In the genomic region with DNA sequence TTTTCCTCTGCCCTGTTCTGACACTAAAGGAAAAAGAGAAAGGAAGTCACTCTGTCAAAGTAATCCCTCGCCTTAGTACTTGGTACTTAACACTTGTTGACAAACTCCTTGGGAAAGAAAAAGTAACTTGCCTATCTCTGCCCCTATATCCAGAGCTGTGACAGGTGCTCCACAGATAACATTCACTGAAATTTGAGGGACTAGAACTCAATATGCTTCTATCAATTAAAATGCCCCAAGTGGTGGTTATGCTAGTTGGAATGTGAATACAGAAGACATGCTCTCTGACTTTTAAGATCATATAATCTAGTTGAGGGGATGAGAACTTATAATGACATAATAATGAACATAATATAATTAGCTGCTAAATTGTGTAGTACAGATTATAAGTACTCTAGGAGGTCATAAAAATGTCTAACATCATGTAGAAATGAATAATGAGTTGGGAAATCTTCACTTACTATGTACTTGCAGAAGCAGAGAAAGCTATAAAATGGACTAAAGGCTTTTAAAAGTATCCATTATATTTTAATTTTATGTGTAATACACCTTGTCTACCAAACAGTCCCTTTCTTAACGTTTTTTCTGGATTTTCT, we compare ENCODE assay signal across 23 cellular contexts.
"Had no signal": no experiment of that assay in that cellular context is flagged by ENCODE, and none has a peak within 500 bp of the region (broad histone marks: within the 10 kb centered on the region; RNA-seq: fewer than 3 reads in every experiment).

No MANE protein-coding gene starts in this region.

- H3K4me3 ChIP-seq: adrenal gland had no signal

- DNase-seq: activated CD4-positive, alpha-beta T cell treated with anti-CD3 and anti-CD28 coated beads for 48 hours; activated CD4-positive, alpha-beta T cell treated with anti-CD3 and anti-CD28 coated beads, Interleukin-2, amount 50 U/mL, for 4 hours; activated CD4-positive, CD25-positive, alpha-beta regulatory T cell treated with anti-CD3 and anti-CD28 coated beads, Interleukin-2, amount 50 U/mL, for 72 hours; activated CD8-positive, alpha-beta memory T cell treated with anti-CD3 and anti-CD28 coated beads, Interleukin-2, amount 50 U/mL, for 48 hours; activated CD8-positive, alpha-beta T cell treated with anti-CD3 and anti-CD28 coated beads, Interleukin-2, amount 10 ng/mL, durations not matched to agents 7 days and 5 days; activated naive CD4-positive, alpha-beta T cell treated with anti-CD3 and anti-CD28 coated beads, Interleukin-2, amount 50 U/mL, for 16 hours; activated naive CD8-positive, alpha-beta T cell treated with anti-CD3 and anti-CD28 coated beads, Interleukin-2, amount 10 ng/mL, durations not matched to agents 7 days and 5 days; activated T-cell treated with anti-CD3 and anti-CD28 coated beads, Interleukin-2, amount 50 U/mL, for 1 hour; adrenal gland; anterior cingulate cortex; caudate nucleus; KBM-7; NCI-H1092; NCI-H1436 treated with DMSO at 0.1 percent for 48 hours; NCI-H187; NCI-H2081; NCI-H446; NCI-H524 treated with DMSO at 0.1 percent for 48 hours; NCI-H748 treated with DMSO at 0.1 percent for 48 hours; T-helper 9 cell had no signal

- ATAC-seq: activated CD8-positive, alpha-beta T cell treated with anti-CD3 and anti-CD28 coated beads, Interleukin-2, amount 10 ng/mL, durations not matched to agents 7 days and 5 days; Right ventricle myocardium inferior; WTC11 had no signal

- H3K27ac ChIP-seq: adrenal gland had no signal

- H3K27ac Mint-ChIP-seq: activated CD8-positive, alpha-beta T cell treated with anti-CD3 and anti-CD28 coated beads, Interleukin-2, amount 10 ng/mL, durations not matched to agents 7 days and 5 days; activated naive CD8-positive, alpha-beta T cell treated with anti-CD3 and anti-CD28 coated beads, Interleukin-2, amount 10 ng/mL, durations not matched to agents 7 days and 5 days; T-helper 1 cell treated with Interleukin-12 subunit alpha and Interleukin-12 subunit beta and Interleukin-4 antibody, amounts not matched to agents 30 μg/mL and 1 μg/mL, for 36 hours; WTC11 had no signal

- H3K9me3 ChIP-seq: adrenal gland had no signal

- H3K4me1 Mint-ChIP-seq: activated naive CD8-positive, alpha-beta T cell treated with anti-CD3 and anti-CD28 coated beads, Interleukin-2, amount 10 ng/mL, durations not matched to agents 7 days and 5 days; WTC11 had no signal

- H3K9me3 Mint-ChIP-seq: activated naive CD8-positive, alpha-beta T cell treated with anti-CD3 and anti-CD28 coated beads, Interleukin-2, amount 10 ng/mL, durations not matched to agents 7 days and 5 days; T-helper 1 cell treated with Interleukin-12 subunit alpha and Interleukin-12 subunit beta and Interleukin-4 antibody, amounts not matched to agents 30 μg/mL and 1 μg/mL, for 36 hours had no signal

- H3K27me3 ChIP-seq: adrenal gland had no signal

- H3K36me3 Mint-ChIP-seq: activated naive CD8-positive, alpha-beta T cell treated with anti-CD3 and anti-CD28 coated beads, Interleukin-2, amount 10 ng/mL, durations not matched to agents 7 days and 5 days had no signal

- H3K4me3 Mint-ChIP-seq: activated CD8-positive, alpha-beta T cell treated with anti-CD3 and anti-CD28 coated beads, Interleukin-2, amount 10 ng/mL, durations not matched to agents 7 days and 5 days; activated naive CD8-positive, alpha-beta T cell treated with anti-CD3 and anti-CD28 coated beads, Interleukin-2, amount 10 ng/mL, durations not matched to agents 7 days and 5 days; T-helper 1 cell treated with Interleukin-12 subunit alpha and Interleukin-12 subunit beta and Interleukin-4 antibody, amounts not matched to agents 30 μg/mL and 1 μg/mL, for 36 hours; WTC11 had no signal

- H3K4me1 ChIP-seq: adrenal gland had no signal

- H3K36me3 ChIP-seq: adrenal gland had no signal
